Comparison of ENCODE assay signal across 29 cellular contexts in the genomic region with DNA sequence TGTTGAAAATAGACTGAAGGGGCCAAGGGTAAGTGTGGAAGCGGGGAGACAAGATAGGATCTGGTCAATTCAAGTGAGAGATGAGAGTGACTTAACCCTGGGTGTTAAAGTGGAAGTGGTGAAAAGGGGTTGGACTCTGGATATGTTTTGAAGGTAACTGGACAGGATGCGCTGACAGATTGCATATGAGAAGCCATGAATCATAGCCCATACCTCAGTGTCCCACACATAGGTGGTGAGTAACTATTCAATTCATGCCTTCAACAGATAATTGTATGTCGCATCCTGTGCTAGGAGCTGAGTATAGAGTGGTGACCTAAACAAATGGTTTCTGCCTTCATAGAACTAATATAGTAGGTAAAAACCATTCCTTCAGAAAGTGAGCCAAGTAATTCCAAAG.
"Had no signal": no experiment of that assay in that cellular context is flagged by ENCODE, and none has a peak within 500 bp of the region (broad histone marks: within the 10 kb centered on the region; RNA-seq: fewer than 3 reads in every experiment).

No MANE protein-coding gene starts in this region.

- H3K9me3 Mint-ChIP-seq: activated T-helper 1 cell treated with anti-CD3 and anti-CD28 coated beads, Interleukin-12 subunit alpha, Interleukin-12 subunit beta, Interleukin-2, Interleukin-4 antibody, amounts not matched to agents 30 ng/mL and 10 ng/mL and 1 ng/mL, durations not matched to agents 14 hours and 24 hours and 36 hours had no signal

- H3K4me1 Mint-ChIP-seq: naive B cell; stimulated activated naive B cell treated with anti-CD40 and anti-IgM and Interleukin-4, amounts not matched to agents 10 μg/mL and 1 μg/mL and 100 μg/mL, for 72 hours had no signal

- DNase-seq: activated CD4-positive, alpha-beta memory T cell treated with anti-CD3 and anti-CD28 coated beads for 36 hours; activated CD4-positive, alpha-beta T cell treated with anti-CD3 and anti-CD28 coated beads for 48 hours; activated gamma-delta T cell; anterior cingulate cortex; cerebellar nuclear complex; dorsolateral prefrontal cortex; effector memory CD4-positive, alpha-beta T cell; erythroblast; head of caudate nucleus; hippocampal formation; left colon; naive B cell; nucleus accumbens; pancreas; psoas muscle; stimulated activated CD4-positive, alpha-beta T cell treated with anti-CD3 and anti-CD28 coated beads, Interleukin-1b, Interleukin-23, amount 100 ng/mL, for 48 hours; stimulated activated CD4-positive, alpha-beta T cell treated with anti-CD3 and anti-CD28 coated beads, Interleukin-4, amount 100 ng/mL, for 4 hours; stimulated activated CD8-positive, alpha-beta memory T cell treated with anti-CD3 and anti-CD28 coated beads, Interleukin-4, amount 100 ng/mL, for 48 hours; stimulated activated naive B cell treated with anti-CD40 and anti-IgM and Interleukin-4, amounts not matched to agents 10 μg/mL and 1 μg/mL and 100 μg/mL, for 72 hours; T-helper 9 cell; transverse colon had no signal

- ATAC-seq: left colon; pancreas; psoas muscle; stimulated activated naive B cell treated with anti-CD40 and anti-IgM and Interleukin-4, amounts not matched to agents 10 μg/mL and 1 μg/mL and 100 μg/mL, for 72 hours had no signal

- FAIRE-seq: keratinocyte, TTC549 had no signal

- H3K4me3 ChIP-seq: coronary artery, dorsolateral prefrontal cortex, pancreas, psoas muscle, smooth muscle cell, transverse colon had no signal

- H3K4me3 Mint-ChIP-seq: activated CD4-positive, alpha-beta memory T cell treated with anti-CD3 and anti-CD28 coated beads for 36 hours; activated naive CD8-positive, alpha-beta T cell; activated T-helper 1 cell treated with anti-CD3 and anti-CD28 coated beads, Interleukin-12 subunit alpha, Interleukin-12 subunit beta, Interleukin-2, Interleukin-4 antibody, amounts not matched to agents 30 ng/mL and 10 ng/mL and 1 ng/mL, durations not matched to agents 14 hours and 24 hours and 36 hours; mesothelial cell of epicardium; naive B cell; neural crest cell; stimulated activated naive B cell treated with anti-CD40 and anti-IgM and Interleukin-4, amounts not matched to agents 10 μg/mL and 1 μg/mL and 100 μg/mL, for 72 hours had no signal

- H3K27me3 ChIP-seq: transverse colon had no signal

- H3K27me3 Mint-ChIP-seq: activated CD4-positive, alpha-beta memory T cell treated with anti-CD3 and anti-CD28 coated beads for 36 hours; activated naive CD8-positive, alpha-beta T cell; naive B cell; stimulated activated naive B cell treated with anti-CD40 and anti-IgM and Interleukin-4, amounts not matched to agents 10 μg/mL and 1 μg/mL and 100 μg/mL, for 72 hours had no signal

- H3K36me3 ChIP-seq: pancreas, transverse colon had no signal

- H3K27ac Mint-ChIP-seq: activated CD4-positive, alpha-beta memory T cell treated with anti-CD3 and anti-CD28 coated beads for 36 hours; activated naive CD8-positive, alpha-beta T cell; activated T-helper 1 cell treated with anti-CD3 and anti-CD28 coated beads, Interleukin-12 subunit alpha, Interleukin-12 subunit beta, Interleukin-2, Interleukin-4 antibody, amounts not matched to agents 30 ng/mL and 10 ng/mL and 1 ng/mL, durations not matched to agents 14 hours and 24 hours and 36 hours; mesothelial cell of epicardium; naive B cell; stimulated activated naive B cell treated with anti-CD40 and anti-IgM and Interleukin-4, amounts not matched to agents 10 μg/mL and 1 μg/mL and 100 μg/mL, for 72 hours had no signal
